31 cellular contexts compared by ENCODE assay signal in the genomic region with DNA sequence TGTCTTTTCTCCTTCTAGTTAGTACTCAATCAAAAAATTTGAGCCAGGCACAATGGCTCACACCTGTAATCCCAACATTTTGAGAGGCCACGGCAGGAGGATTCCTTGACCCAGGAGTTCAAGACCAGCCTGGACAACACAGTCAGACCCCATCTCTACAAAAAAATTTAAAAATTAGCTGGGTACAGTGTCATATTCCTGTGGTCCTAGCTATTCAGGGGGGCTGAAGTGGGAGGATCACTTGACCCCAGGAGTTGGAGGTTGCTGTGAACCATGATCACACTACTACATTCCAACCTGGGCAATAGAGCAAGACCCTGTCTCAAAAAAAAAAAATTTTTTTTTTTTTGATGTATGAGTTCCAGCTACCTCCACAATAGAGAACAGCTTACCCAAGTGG. TPM values are rescaled to one million over a fixed set of nuclear protein-coding genes. Genes with fewer than 3 reads are reported as not detected.
"Had no signal": no experiment of that assay in that cellular context is flagged by ENCODE, and none has a peak within 500 bp of the region (broad histone marks: within the 10 kb centered on the region; RNA-seq: fewer than 3 reads in every experiment).

No MANE protein-coding gene starts in this region.

- ATAC-seq: activated CD4-positive, alpha-beta T cell treated with anti-CD3 and anti-CD28 coated beads for 36 hours; activated naive CD4-positive, alpha-beta T cell treated with anti-CD3 and anti-CD28 coated beads, Interleukin-2, amount 50 U/mL, for 72 hours; activated T-cell treated with anti-CD3 and anti-CD28 coated beads, Interleukin-2, amount 50 U/mL, for 72 hours; gastroesophageal sphincter; T-helper 17 cell had no signal

- H3K9me3 ChIP-seq: ascending aorta, breast epithelium, colonic mucosa, esophagus squamous epithelium, gastroesophageal sphincter had no signal

- H3K27ac ChIP-seq: ascending aorta, breast epithelium, cardiac muscle cell, colonic mucosa, epithelial cell of prostate, esophagus squamous epithelium, gastroesophageal sphincter, WERI-Rb-1 had no signal

- H3K27me3 ChIP-seq: ascending aorta, breast epithelium, cardiac muscle cell, colonic mucosa, esophagus squamous epithelium, gastroesophageal sphincter had no signal

- H3K4me1 ChIP-seq: ascending aorta, breast epithelium, colonic mucosa, esophagus squamous epithelium, gastroesophageal sphincter had no signal

- H3K4me3 ChIP-seq: ascending aorta, breast epithelium, cardiac muscle cell, colonic mucosa, esophagus squamous epithelium, gastroesophageal sphincter had no signal

- H3K36me3 ChIP-seq: ascending aorta, breast epithelium, cardiac muscle cell, colonic mucosa, esophagus squamous epithelium, gastroesophageal sphincter, WERI-Rb-1 had no signal

- DNase-seq: activated CD4-positive, alpha-beta memory T cell treated with anti-CD3 and anti-CD28 coated beads, Interleukin-2, amount 10 ng/mL, durations not matched to agents 7 days and 5 days; activated CD4-positive, alpha-beta T cell treated with anti-CD3 and anti-CD28 coated beads for 36 hours; activated CD4-positive, alpha-beta T cell treated with anti-CD3 and anti-CD28 coated beads, Interleukin-2, amount 10 ng/mL, durations not matched to agents 24 days and 14 days; activated CD4-positive, CD25-positive, alpha-beta regulatory T cell; activated CD4-positive, CD25-positive, alpha-beta regulatory T cell treated with anti-CD3 and anti-CD28 coated beads, Interleukin-2, amount 50 U/mL, for 72 hours; activated CD8-positive, alpha-beta memory T cell treated with anti-CD3 and anti-CD28 coated beads, Interleukin-2, amount 50 U/mL, for 48 hours; activated gamma-delta T cell; activated naive CD4-positive, alpha-beta T cell; activated naive CD4-positive, alpha-beta T cell treated with anti-CD3 and anti-CD28 coated beads, Interleukin-2, amount 10 ng/mL, durations not matched to agents 7 days and 5 days; activated naive CD8-positive, alpha-beta T cell treated with anti-CD3 and anti-CD28 coated beads, Interleukin-2, amount 10 ng/mL, durations not matched to agents 7 days and 5 days; activated T-cell treated with anti-CD3 and anti-CD28 coated beads for 4 hours; activated T-cell treated with anti-CD3 and anti-CD28 coated beads, Interleukin-2, amount 50 U/mL, for 24 hours; activated T-cell treated with anti-CD3 and anti-CD28 coated beads, Interleukin-2, amount 50 U/mL, for 72 hours; central memory CD4-positive, alpha-beta T cell; cerebellar nuclear complex; colonic mucosa; effector CD8-positive, alpha-beta T cell; esophagus squamous epithelium; foreskin melanocyte; T-helper 1 cell; T-helper 17 cell; T1000; WERI-Rb-1 had no signal

- FAIRE-seq: endometrium, endothelial cell of umbilical vein had no signal

RNA-seq across cellular contexts. Expression of gene SKIDA1, which starts 57.8 kb away (rescaled TPM):
- total RNA-seq: ascending aorta had no signal
